In the genomic region with DNA sequence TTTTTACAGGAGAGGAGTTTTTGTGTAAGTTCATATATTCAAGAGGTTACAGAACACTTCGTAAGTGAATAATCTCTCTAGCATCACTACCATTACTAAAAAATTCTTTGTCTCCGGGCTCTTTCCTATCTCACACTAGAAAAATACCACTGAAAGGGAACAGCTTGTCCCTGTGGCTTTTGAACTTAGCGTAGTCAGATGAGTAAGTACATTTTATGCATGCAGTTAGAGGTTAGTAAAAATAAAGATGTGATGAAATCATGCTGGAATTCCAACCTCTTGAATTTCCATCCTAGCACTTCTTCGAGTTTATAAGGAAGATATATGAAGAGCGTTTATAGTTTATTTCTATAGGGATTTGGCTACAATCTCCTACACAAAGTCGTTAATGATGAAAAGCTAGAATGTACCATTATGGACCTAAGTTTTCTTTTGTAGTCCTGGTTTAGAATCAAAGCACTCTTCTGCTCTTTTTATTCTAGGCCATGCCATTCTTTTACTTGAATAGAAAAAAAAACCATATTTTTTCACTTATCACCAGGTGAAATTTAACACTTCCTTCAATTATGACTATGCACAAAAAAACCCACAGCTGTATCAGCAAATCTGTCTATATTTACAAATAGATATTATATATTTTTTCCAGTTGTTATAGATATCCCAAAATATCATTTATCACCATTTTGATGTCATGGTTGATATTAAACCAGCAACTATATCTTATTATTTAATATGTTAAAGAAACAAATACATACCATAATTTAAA, we compare ENCODE assay signal across 14 cellular contexts.
DNase-seq lines count a peak whose midpoint lies in the region; TF ChIP-seq lines count a peak whose summit lies in the region.
"Had no signal": no experiment of that assay in that cellular context is flagged by ENCODE, and none has a peak within 500 bp of the region (broad histone marks: within the 10 kb centered on the region; RNA-seq: fewer than 3 reads in every experiment).

No MANE protein-coding gene starts in this region.

- POLR2A ChIA-PET in HEK293T (lab: Yijun Ruan, JAX): no interaction called here

- in situ Hi-C loops in brain microvascular endothelial cell (cut with HindIII; ENCODE audit: low pct_ligation_motif_present, low sequenced_read_pairs): no loop called here

- peak overlapping the region; percentile 17 for H3K4me2 ChIP-seq in hepatocyte
- H3K4me2 ChIP-seq: neural progenitor cell had no signal

- 35% methylated on average over 6 of the region's 6 CpGs for WGBS in hepatocyte (ENCODE audit: low lambda C conversion rate, missing lambda C conversion rate)

- H3K4me3 ChIP-seq in brain microvascular endothelial cell (ENCODE audit: low read depth, low read length) (no peak overlapping the region), hepatocyte (no peak overlapping the region)
- H3K4me3 ChIP-seq: cardiac muscle cell, neural progenitor cell had no signal

- peak overlapping the region; percentile 96 for H3K27ac ChIP-seq in brain microvascular endothelial cell
- H3K27ac ChIP-seq in hepatocyte: peak overlapping the region; percentile 64
- H3K27ac ChIP-seq: cardiac muscle cell, neural progenitor cell had no signal

- H3K36me3 ChIP-seq in brain microvascular endothelial cell (replicated peaks) (no peaks in the 10 kb centered on the region), hepatocyte (replicated peaks; ENCODE audit: insufficient read depth, low read depth) (no peaks in the 10 kb centered on the region)
- H3K36me3 ChIP-seq: cardiac muscle cell, neural progenitor cell had no signal

- CTCF ChIA-PET in HEK293T (lab: Yijun Ruan, JAX): no interaction called here

- DNase-seq in A172 (ENCODE audit: low spot score) (peak; percentile 57), HEK293T (ENCODE audit: extremely low spot score) (no peak), brain microvascular endothelial cell (peak; percentile 88), hepatocyte (ENCODE audit: low spot score) (peak; percentile 43), NCI-H1105 (lab: John Stamatoyannopoulos, UW) (no peak), NCI-H128 (lab: John Stamatoyannopoulos, UW; ENCODE audit: unreplicated experiment) (no peak), NCI-H1930 (lab: John Stamatoyannopoulos, UW) (no peak), activated gamma-delta T cell (lab: John Stamatoyannopoulos, UW) (no peak)
- DNase-seq: activated CD4-positive, alpha-beta T cell treated with anti-CD3 and anti-CD28 coated beads, Interleukin-2, amount 50 U/mL, for 1 hour; DND-41; left colon; NCI-H2081 treated with DMSO at 0.1 percent for 48 hours had no signal

- H3K9me2 ChIP-seq in hepatocyte (replicated peaks; ENCODE audit: insufficient read depth): no peaks in the 10 kb centered on the region

- TF ChIP-seq CTCF in brain microvascular endothelial cell (IDR thresholded peaks at IDR 0.05; ENCODE audit: low read depth, low read length, missing control alignments): no peak
- no peak for TF ChIP-seq CTCF in hepatocyte (IDR thresholded peaks at IDR 0.05; ENCODE audit: poor library complexity)

- no peaks in the 10 kb centered on the region for H4K20me1 ChIP-seq in hepatocyte (ENCODE audit: insufficient read depth, poor library complexity, severe bottlenecking)

- H3K27me3 ChIP-seq in brain microvascular endothelial cell (replicated peaks): no peaks in the 10 kb centered on the region
- H3K27me3 ChIP-seq in hepatocyte: no peaks in the 10 kb centered on the region
- H3K27me3 ChIP-seq: cardiac muscle cell, neural progenitor cell had no signal

- no peaks in the 10 kb centered on the region for H3K4me1 ChIP-seq in hepatocyte (ENCODE audit: insufficient read depth)
- H3K4me1 ChIP-seq: neural progenitor cell had no signal

- no peaks in the 10 kb centered on the region for H3K79me2 ChIP-seq in hepatocyte

- no peaks in the 10 kb centered on the region for H3K9me3 ChIP-seq in hepatocyte (ENCODE audit: low read depth)

- H2AFZ ChIP-seq in hepatocyte: no peak overlapping the region
- H2AFZ ChIP-seq: neural progenitor cell had no signal

TF ChIP-seq in HEK293T, 16 proteins besides CTCF, POLR2A, EP300 and RAD21:
- peak; percentile 17; the same call in 1 of the 2 replicates for TF ChIP-seq ELF4 (IDR thresholded peaks at IDR 0.05)
- TF ChIP-seq, protein P1, sequence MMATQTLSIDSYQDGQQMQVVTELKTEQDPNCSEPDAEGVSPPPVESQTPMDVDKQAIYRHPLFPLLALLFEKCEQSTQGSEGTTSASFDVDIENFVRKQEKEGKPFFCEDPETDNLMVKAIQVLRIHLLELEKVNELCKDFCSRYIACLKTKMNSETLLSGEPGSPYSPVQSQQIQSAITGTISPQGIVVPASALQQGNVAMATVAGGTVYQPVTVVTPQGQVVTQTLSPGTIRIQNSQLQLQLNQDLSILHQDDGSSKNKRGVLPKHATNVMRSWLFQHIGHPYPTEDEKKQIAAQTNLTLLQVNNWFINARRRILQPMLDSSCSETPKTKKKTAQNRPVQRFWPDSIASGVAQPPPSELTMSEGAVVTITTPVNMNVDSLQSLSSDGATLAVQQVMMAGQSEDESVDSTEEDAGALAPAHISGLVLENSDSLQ (IDR thresholded peaks at IDR 0.05): no peak

Comparison
In these comparisons a context has a peak if more than half of its experiments do, and no peak if none do; other contexts are left out.
1. DNase-seq: peak in A172 (single experiment), brain microvascular endothelial cell (single experiment) and hepatocyte (single experiment); none in HEK293T (single experiment), NCI-H1105 (single experiment), NCI-H128 (single experiment), NCI-H1930 (0 of 2) and activated gamma-delta T cell (single experiment).